In genomic region chr6:84512396-84512795, GRCh38 we compare ENCODE assay signal across 24 cellular contexts.
"Had no signal": no experiment of that assay in that cellular context is flagged by ENCODE, and none has a peak within 500 bp of the region (broad histone marks: within the 10 kb centered on the region; RNA-seq: fewer than 3 reads in every experiment).

No MANE protein-coding gene starts in this region.

- H3K4me1 ChIP-seq: gastrocnemius medialis, parathyroid adenoma, psoas muscle, stomach, thyroid gland, upper lobe of right lung had no signal

- H3K79me2 ChIP-seq: parathyroid adenoma had no signal

- H3K4me3 ChIP-seq: gastrocnemius medialis, psoas muscle, stomach, thyroid gland, upper lobe of right lung had no signal

- H3K27me3 ChIP-seq: gastrocnemius medialis, stomach, thyroid gland, upper lobe of right lung had no signal

- ATAC-seq: activated CD8-positive, alpha-beta T cell treated with anti-CD3 and anti-CD28 coated beads for 36 hours; activated T-cell treated with anti-CD3 and anti-CD28 coated beads, Interleukin-2, amount 50 U/mL, for 4 hours; activated T-helper 17 cell treated with anti-CD3 and anti-CD28 coated beads, Interleukin-2, amount 50 U/mL, for 72 hours; gastrocnemius medialis; psoas muscle; stimulated activated naive B cell treated with anti-CD40 and anti-IgM and Interleukin-4, amounts not matched to agents 10 μg/mL and 1 μg/mL and 100 μg/mL, for 72 hours; T-cell; upper lobe of right lung had no signal

- H2AFZ ChIP-seq: parathyroid adenoma had no signal

- H3K27ac ChIP-seq: gastrocnemius medialis, parathyroid adenoma, psoas muscle, stomach, thyroid gland, upper lobe of right lung had no signal

- H3K9me3 ChIP-seq: gastrocnemius medialis, psoas muscle, thyroid gland, upper lobe of right lung had no signal

- DNase-seq: activated B cell treated with CpG ODN at 0.5 μM for 24 hours; activated CD4-positive, alpha-beta T cell treated with anti-CD3 and anti-CD28 coated beads, Interleukin-2, amount 50 U/mL, for 1 hour; activated CD8-positive, alpha-beta T cell treated with anti-CD3 and anti-CD28 coated beads for 36 hours; activated gamma-delta T cell treated with Interleukin-2 at 50 U/mL for 16 hours; activated naive CD4-positive, alpha-beta T cell treated with anti-CD3 and anti-CD28 coated beads, Interleukin-2, amount 50 U/mL, for 16 hours; activated T-cell treated with anti-CD3 and anti-CD28 coated beads, Interleukin-2, amount 50 U/mL, for 4 hours; amygdala; dermis blood vessel endothelial cell; effector CD4-positive, alpha-beta T cell; gastrocnemius medialis; glutamatergic neuron; islet precursor cell; naive B cell; nucleus accumbens; psoas muscle; stimulated activated CD4-positive, alpha-beta T cell treated with anti-CD3 and anti-CD28 coated beads, Interleukin-15, amount 100 ng/mL, for 24 hours; stimulated activated CD4-positive, alpha-beta T cell treated with anti-CD3 and anti-CD28 coated beads, Interleukin-2, amount 100 ng/mL, for 24 hours; stimulated activated naive B cell treated with anti-CD40 and anti-IgM and Interleukin-4, amounts not matched to agents 10 μg/mL and 1 μg/mL and 100 μg/mL, for 72 hours; stomach; T-cell; thyroid gland; upper lobe of right lung had no signal

- H3K36me3 ChIP-seq: gastrocnemius medialis, stomach, thyroid gland, upper lobe of right lung had no signal

- H3K9ac ChIP-seq: parathyroid adenoma had no signal
